In genomic region chr11:95985174-95985808, GRCh38 we compare ENCODE assay signal across 1 cellular context.
TF ChIP-seq lines count a peak whose summit lies in the region.

No MANE protein-coding gene starts in this region.

TF ChIP-seq in K562, 482 proteins besides CTCF, POLR2A, EP300 and RAD21 (continued from another document):
- TF ChIP-seq CEBPZ (IDR thresholded peaks at IDR 0.05; ENCODE audit: borderline replicate concordance, low read depth, low read length) (no peak), ZNF740 (CRISPR knock-in tag; IDR thresholded peaks at IDR 0.05) (no peak), ZNF740 (tag; IDR thresholded peaks at IDR 0.05) (no peak), SRSF9 (IDR thresholded peaks at IDR 0.05; ENCODE audit: borderline replicate concordance, low read depth, low read length) (no peak), ARID1B (IDR thresholded peaks at IDR 0.05) (peak; percentile 45; the same call in 1 of the 2 replicates), HMGN3 (IDR thresholded peaks at IDR 0.05; ENCODE audit: borderline replicate concordance, extremely low read depth, insufficient read length, low read depth, low read length) (no peak), UBTF (IDR thresholded peaks at IDR 0.05; ENCODE audit: borderline replicate concordance in 1 of 2, low read depth in 2 of 2, low read length in 2 of 2) (no peak), RBFOX2 (IDR thresholded peaks at IDR 0.05; ENCODE audit: low read depth, low read length) (no peak), ZNF766 (CRISPR knock-in tag; conservative IDR thresholded peaks at IDR 0.05) (peak; percentile 76), SREBF2 (CRISPR knock-in tag; IDR thresholded peaks at IDR 0.05) (no peak), XRCC3 (IDR thresholded peaks at IDR 0.05) (no peak), MCM3 (IDR thresholded peaks at IDR 0.05) (no peak), RBM39 (optimal IDR thresholded peaks at IDR 0.05; ENCODE audit: low read depth, low read length) (no peak), MAFG (tag; conservative IDR thresholded peaks at IDR 0.05) (peak; percentile 97), CHCHD3 (CRISPR knock-in tag; IDR thresholded peaks at IDR 0.05) (no peak), GABPA (tag; conservative IDR thresholded peaks at IDR 0.05; ENCODE audit: low read depth) (0 out of 2 replicates have a peak, but pooled peaks have one; percentile 16), CBX1 (IDR thresholded peaks at IDR 0.05; ENCODE audit: low read depth) (no peak), TFAM (CRISPR knock-in tag; conservative IDR thresholded peaks at IDR 0.05) (no peak), ZNF41 (CRISPR knock-in tag; conservative IDR thresholded peaks at IDR 0.05) (no peak), CHD7 (IDR thresholded peaks at IDR 0.05; ENCODE audit: low read depth, low read length) (no peak), MCM7 (IDR thresholded peaks at IDR 0.05) (no peak), TCFL5 (CRISPR knock-in tag; conservative IDR thresholded peaks at IDR 0.05) (no peak), ZNF780A (CRISPR knock-in tag; IDR thresholded peaks at IDR 0.05) (no peak), ELK1 (CRISPR knock-in tag; IDR thresholded peaks at IDR 0.05) (no peak), HNRNPL (IDR thresholded peaks at IDR 0.05; ENCODE audit: low read depth, low read length) (no peak), ESRRA (IDR thresholded peaks at IDR 0.05; ENCODE audit: borderline replicate concordance, low read depth) (no peak), RBM34 (IDR thresholded peaks at IDR 0.05; ENCODE audit: borderline replicate concordance, insufficient read depth, low read length) (no peak), CEBPG (CRISPR knock-in tag; IDR thresholded peaks at IDR 0.05) (no peak), CEBPG (tag; conservative IDR thresholded peaks at IDR 0.05 in 1 of 2, IDR thresholded peaks at IDR 0.05 in 1 of 2) (peak; percentile 92 to 94), ZNF589 (CRISPR knock-in tag; IDR thresholded peaks at IDR 0.05; ENCODE audit: low read depth) (peak; percentile 38; the same call in 1 of the 2 replicates), TRIM28 (IDR thresholded peaks at IDR 0.05) (no peak), NFE2 (IDR thresholded peaks at IDR 0.05; ENCODE audit: low read depth) (peak; percentile 92), ZNF699 (CRISPR knock-in tag; IDR thresholded peaks at IDR 0.05; ENCODE audit: insufficient replicate concordance) (no peak)
